ENCODE assay signal across 22 cellular contexts in genomic region chr1:221701570-221702186, GRCh38.
"Had no signal": no experiment of that assay in that cellular context is flagged by ENCODE, and none has a peak within 500 bp of the region (broad histone marks: within the 10 kb centered on the region; RNA-seq: fewer than 3 reads in every experiment).

No MANE protein-coding gene starts in this region.

- H3K4me3 ChIP-seq: dorsolateral prefrontal cortex, hepatocyte, left lung, right atrium auricular region, skin epidermis had no signal

- H2AFZ ChIP-seq: hepatocyte had no signal

- H3K27me3 ChIP-seq: dorsolateral prefrontal cortex, hepatocyte, left lung, right atrium auricular region had no signal

- H3K9me3 ChIP-seq: left lung, right atrium auricular region had no signal

- H3K4me1 Mint-ChIP-seq: memory B cell had no signal

- H3K79me2 ChIP-seq: hepatocyte had no signal

- DNase-seq: activated CD4-positive, alpha-beta memory T cell treated with anti-CD3 and anti-CD28 coated beads for 36 hours; activated CD8-positive, alpha-beta memory T cell treated with anti-CD3 and anti-CD28 coated beads, Interleukin-2, amount 10 ng/mL, durations not matched to agents 7 days and 5 days; activated naive CD4-positive, alpha-beta T cell treated with anti-CD3 and anti-CD28 coated beads for 36 hours; activated naive CD8-positive, alpha-beta T cell treated with anti-CD3 and anti-CD28 coated beads, Interleukin-2, amount 50 U/mL, for 24 hours; activated T-cell treated with anti-CD3 and anti-CD28 coated beads, Interleukin-2, amount 50 U/mL, for 1 hour; dorsolateral prefrontal cortex; erythroblast; islet precursor cell; left lung; natural killer cell; nucleus accumbens; posterior cingulate gyrus; stimulated activated CD4-positive, alpha-beta T cell treated with anti-CD3 and anti-CD28 coated beads, Interleukin-4, amount 100 ng/mL, for 24 hours; stimulated activated naive CD8-positive, alpha-beta T cell treated with anti-CD3 and anti-CD28 coated beads, Interleukin-15, Interleukin-2, amounts not matched to agents 100 U/mL and 50 U/mL, for 24 hours; T1000; trophoblast cell had no signal

- H3K4me2 ChIP-seq: hepatocyte had no signal

- H3K9me3 Mint-ChIP-seq: activated CD4-positive, alpha-beta memory T cell treated with anti-CD3 and anti-CD28 coated beads for 36 hours; activated naive CD4-positive, alpha-beta T cell treated with anti-CD3 and anti-CD28 coated beads for 36 hours; activated T-helper 2 cell treated with anti-CD3 and anti-CD28 coated beads, Interferon-gamma antibody, Interleukin-2, Interleukin-4, amounts not matched to agents 10 μg/mL and 5 μg/mL and 100 μg/mL, durations not matched to agents 14 hours and 24 hours and 36 hours; memory B cell; natural killer cell had no signal

- H3K27ac ChIP-seq: hepatocyte, left lung, right atrium auricular region, VCaP had no signal

- H3K27me3 Mint-ChIP-seq: activated CD4-positive, alpha-beta memory T cell treated with anti-CD3 and anti-CD28 coated beads for 36 hours; activated CD8-positive, alpha-beta memory T cell treated with anti-CD3 and anti-CD28 coated beads, Interleukin-2, amount 10 ng/mL, durations not matched to agents 7 days and 5 days; activated naive CD8-positive, alpha-beta T cell treated with anti-CD3 and anti-CD28 coated beads, Interleukin-2, amount 50 U/mL, for 24 hours; memory B cell had no signal

- H3K4me3 Mint-ChIP-seq: activated CD4-positive, alpha-beta memory T cell treated with anti-CD3 and anti-CD28 coated beads for 36 hours; activated CD8-positive, alpha-beta memory T cell treated with anti-CD3 and anti-CD28 coated beads, Interleukin-2, amount 10 ng/mL, durations not matched to agents 7 days and 5 days; activated naive CD4-positive, alpha-beta T cell treated with anti-CD3 and anti-CD28 coated beads for 36 hours; activated naive CD8-positive, alpha-beta T cell treated with anti-CD3 and anti-CD28 coated beads, Interleukin-2, amount 50 U/mL, for 24 hours; memory B cell; natural killer cell had no signal

- ATAC-seq: activated CD8-positive, alpha-beta memory T cell treated with anti-CD3 and anti-CD28 coated beads, Interleukin-2, amount 10 ng/mL, durations not matched to agents 7 days and 5 days; activated naive CD8-positive, alpha-beta T cell treated with anti-CD3 and anti-CD28 coated beads, Interleukin-2, amount 50 U/mL, for 24 hours; left lung; natural killer cell; stimulated activated naive CD8-positive, alpha-beta T cell treated with anti-CD3 and anti-CD28 coated beads, Interleukin-15, Interleukin-2, amounts not matched to agents 100 U/mL and 50 U/mL, for 24 hours had no signal

- H3K27ac Mint-ChIP-seq: activated CD4-positive, alpha-beta memory T cell treated with anti-CD3 and anti-CD28 coated beads for 36 hours; activated CD8-positive, alpha-beta memory T cell treated with anti-CD3 and anti-CD28 coated beads, Interleukin-2, amount 10 ng/mL, durations not matched to agents 7 days and 5 days; activated naive CD4-positive, alpha-beta T cell treated with anti-CD3 and anti-CD28 coated beads for 36 hours; activated naive CD8-positive, alpha-beta T cell treated with anti-CD3 and anti-CD28 coated beads, Interleukin-2, amount 50 U/mL, for 24 hours had no signal
